Comparison of ENCODE assay signal across 1 cellular context in the genomic region with DNA sequence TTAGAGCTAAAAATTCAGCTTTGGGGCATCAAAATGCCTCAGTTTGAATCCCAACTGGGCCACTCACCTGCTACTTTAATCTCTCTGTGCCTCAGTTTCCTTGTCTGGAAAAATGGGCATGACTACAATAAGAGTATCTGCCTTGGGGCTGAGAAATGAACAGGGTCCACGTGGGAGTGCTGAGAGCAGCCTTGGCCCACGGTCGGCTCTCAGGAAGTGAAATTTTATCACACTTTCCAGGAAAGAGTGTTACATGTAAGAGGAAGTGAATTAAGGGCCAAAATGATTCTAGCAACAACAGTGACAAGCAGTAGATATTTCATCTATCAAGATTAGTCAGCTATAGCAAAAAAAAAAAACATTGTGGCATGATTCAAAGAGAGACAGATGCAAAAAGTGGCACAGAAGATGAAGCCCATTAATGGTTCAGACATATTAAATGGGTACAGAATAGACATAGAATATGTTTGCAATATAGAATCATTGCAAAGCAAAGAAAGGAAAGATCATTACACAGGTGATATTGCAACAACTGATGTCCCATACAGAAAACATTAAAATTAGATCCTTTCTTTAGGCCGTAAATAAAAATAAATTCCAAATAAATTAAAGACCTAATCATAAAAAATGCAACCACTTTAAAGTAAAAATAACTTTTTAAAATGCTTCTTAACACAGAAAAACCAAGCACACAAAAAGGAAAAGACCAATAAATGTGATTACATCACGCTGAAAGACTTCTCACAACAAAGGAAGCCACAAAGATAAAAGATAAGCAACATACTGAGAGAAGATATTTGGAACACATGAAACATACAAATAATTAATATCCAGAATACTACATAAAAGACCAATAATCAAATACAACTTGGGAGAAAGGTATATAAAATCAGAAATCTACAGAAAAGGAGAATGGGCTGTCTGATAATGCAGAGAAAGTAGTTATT.
TF ChIP-seq lines count a peak whose summit lies in the region.

No MANE protein-coding gene starts in this region.

TF ChIP-seq in GM12878, 131 proteins besides CTCF, POLR2A, EP300 and RAD21:
- TF ChIP-seq CEBPB (IDR thresholded peaks at IDR 0.05; ENCODE audit: borderline replicate concordance in 1 of 2, low read depth in 2 of 2, low read length in 2 of 2) (no peak), IKZF2 (IDR thresholded peaks at IDR 0.05) (peak; percentile 34 to 50; a peak in 2 of 4 replicates), JUND (IDR thresholded peaks at IDR 0.05; ENCODE audit: low read depth, low read length) (no peak), ZNF384 (IDR thresholded peaks at IDR 0.05; ENCODE audit: borderline replicate concordance, low read depth, low read length) (peak; percentile 56; the same call in 1 of the 2 replicates), STAT1 (conservative IDR thresholded peaks at IDR 0.05) (no peak), MYC (IDR thresholded peaks at IDR 0.05; ENCODE audit: insufficient read depth, insufficient read length, insufficient replicate concordance, low read length, severe bottlenecking) (no peak), ETV6 (conservative IDR thresholded peaks at IDR 0.05 in 1 of 2, IDR thresholded peaks at IDR 0.05 in 1 of 2; ENCODE audit: borderline replicate concordance in 1 of 2, low read depth in 1 of 2) (peak in 1 of 2 experiments; percentile 83; a peak in 2 of 4 replicates), SMC3 (IDR thresholded peaks at IDR 0.05; ENCODE audit: borderline replicate concordance, low read length) (no peak), MTA2 (IDR thresholded peaks at IDR 0.05; ENCODE audit: low read depth) (0 out of 2 replicates have a peak, but pooled peaks have one; percentile 15), ZNF24 (IDR thresholded peaks at IDR 0.05) (peak; percentile 92), MXI1 (IDR thresholded peaks at IDR 0.05; ENCODE audit: low read depth, low read length) (0 out of 2 replicates have a peak, but pooled peaks have one; percentile 30), DPF2 (IDR thresholded peaks at IDR 0.05) (0 out of 2 replicates have a peak, but pooled peaks have one; percentile 33), NFIC (IDR thresholded peaks at IDR 0.05; ENCODE audit: low read depth, low read length) (0 out of 2 replicates have a peak, but pooled peaks have one; percentile 19), ZNF217 (IDR thresholded peaks at IDR 0.05) (peak; percentile 46; the same call in 1 of the 2 replicates), IKZF1 (conservative IDR thresholded peaks at IDR 0.05) (peak; percentile 76), YBX1 (IDR thresholded peaks at IDR 0.05) (no peak), SPI1 (IDR thresholded peaks at IDR 0.05; ENCODE audit: borderline replicate concordance, insufficient read depth, low read depth, low read length) (peak; percentile 82), BMI1 (IDR thresholded peaks at IDR 0.05; ENCODE audit: borderline replicate concordance) (no peak; the same call in 1 of the 2 replicates), EGR1 (IDR thresholded peaks at IDR 0.05; ENCODE audit: borderline replicate concordance in 1 of 2, low read depth in 2 of 2, low read length in 2 of 2) (no peak)
- TF ChIP-seq, protein P1, sequence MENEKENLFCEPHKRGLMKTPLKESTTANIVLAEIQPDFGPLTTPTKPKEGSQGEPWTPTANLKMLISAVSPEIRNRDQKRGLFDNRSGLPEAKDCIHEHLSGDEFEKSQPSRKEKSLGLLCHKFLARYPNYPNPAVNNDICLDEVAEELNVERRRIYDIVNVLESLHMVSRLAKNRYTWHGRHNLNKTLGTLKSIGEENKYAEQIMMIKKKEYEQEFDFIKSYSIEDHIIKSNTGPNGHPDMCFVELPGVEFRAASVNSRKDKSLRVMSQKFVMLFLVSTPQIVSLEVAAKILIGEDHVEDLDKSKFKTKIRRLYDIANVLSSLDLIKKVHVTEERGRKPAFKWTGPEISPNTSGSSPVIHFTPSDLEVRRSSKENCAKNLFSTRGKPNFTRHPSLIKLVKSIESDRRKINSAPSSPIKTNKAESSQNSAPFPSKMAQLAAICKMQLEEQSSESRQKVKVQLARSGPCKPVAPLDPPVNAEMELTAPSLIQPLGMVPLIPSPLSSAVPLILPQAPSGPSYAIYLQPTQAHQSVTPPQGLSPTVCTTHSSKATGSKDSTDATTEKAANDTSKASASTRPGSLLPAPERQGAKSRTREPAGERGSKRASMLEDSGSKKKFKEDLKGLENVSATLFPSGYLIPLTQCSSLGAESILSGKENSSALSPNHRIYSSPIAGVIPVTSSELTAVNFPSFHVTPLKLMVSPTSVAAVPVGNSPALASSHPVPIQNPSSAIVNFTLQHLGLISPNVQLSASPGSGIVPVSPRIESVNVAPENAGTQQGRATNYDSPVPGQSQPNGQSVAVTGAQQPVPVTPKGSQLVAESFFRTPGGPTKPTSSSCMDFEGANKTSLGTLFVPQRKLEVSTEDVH (IDR thresholded peaks at IDR 0.05; ENCODE audit: low read depth, partially characterized antibody): no peak
- TF ChIP-seq, protein P2, sequence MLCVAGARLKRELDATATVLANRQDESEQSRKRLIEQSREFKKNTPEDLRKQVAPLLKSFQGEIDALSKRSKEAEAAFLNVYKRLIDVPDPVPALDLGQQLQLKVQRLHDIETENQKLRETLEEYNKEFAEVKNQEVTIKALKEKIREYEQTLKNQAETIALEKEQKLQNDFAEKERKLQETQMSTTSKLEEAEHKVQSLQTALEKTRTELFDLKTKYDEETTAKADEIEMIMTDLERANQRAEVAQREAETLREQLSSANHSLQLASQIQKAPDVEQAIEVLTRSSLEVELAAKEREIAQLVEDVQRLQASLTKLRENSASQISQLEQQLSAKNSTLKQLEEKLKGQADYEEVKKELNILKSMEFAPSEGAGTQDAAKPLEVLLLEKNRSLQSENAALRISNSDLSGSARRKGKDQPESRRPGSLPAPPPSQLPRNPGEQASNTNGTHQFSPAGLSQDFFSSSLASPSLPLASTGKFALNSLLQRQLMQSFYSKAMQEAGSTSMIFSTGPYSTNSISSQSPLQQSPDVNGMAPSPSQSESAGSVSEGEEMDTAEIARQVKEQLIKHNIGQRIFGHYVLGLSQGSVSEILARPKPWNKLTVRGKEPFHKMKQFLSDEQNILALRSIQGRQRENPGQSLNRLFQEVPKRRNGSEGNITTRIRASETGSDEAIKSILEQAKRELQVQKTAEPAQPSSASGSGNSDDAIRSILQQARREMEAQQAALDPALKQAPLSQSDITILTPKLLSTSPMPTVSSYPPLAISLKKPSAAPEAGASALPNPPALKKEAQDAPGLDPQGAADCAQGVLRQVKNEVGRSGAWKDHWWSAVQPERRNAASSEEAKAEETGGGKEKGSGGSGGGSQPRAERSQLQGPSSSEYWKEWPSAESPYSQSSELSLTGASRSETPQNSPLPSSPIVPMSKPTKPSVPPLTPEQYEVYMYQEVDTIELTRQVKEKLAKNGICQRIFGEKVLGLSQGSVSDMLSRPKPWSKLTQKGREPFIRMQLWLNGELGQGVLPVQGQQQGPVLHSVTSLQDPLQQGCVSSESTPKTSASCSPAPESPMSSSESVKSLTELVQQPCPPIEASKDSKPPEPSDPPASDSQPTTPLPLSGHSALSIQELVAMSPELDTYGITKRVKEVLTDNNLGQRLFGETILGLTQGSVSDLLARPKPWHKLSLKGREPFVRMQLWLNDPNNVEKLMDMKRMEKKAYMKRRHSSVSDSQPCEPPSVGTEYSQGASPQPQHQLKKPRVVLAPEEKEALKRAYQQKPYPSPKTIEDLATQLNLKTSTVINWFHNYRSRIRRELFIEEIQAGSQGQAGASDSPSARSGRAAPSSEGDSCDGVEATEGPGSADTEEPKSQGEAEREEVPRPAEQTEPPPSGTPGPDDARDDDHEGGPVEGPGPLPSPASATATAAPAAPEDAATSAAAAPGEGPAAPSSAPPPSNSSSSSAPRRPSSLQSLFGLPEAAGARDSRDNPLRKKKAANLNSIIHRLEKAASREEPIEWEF (IDR thresholded peaks at IDR 0.05; ENCODE audit: insufficient replicate concordance, low read depth, low read length): peak; percentile 34
- TF ChIP-seq, protein P3, sequence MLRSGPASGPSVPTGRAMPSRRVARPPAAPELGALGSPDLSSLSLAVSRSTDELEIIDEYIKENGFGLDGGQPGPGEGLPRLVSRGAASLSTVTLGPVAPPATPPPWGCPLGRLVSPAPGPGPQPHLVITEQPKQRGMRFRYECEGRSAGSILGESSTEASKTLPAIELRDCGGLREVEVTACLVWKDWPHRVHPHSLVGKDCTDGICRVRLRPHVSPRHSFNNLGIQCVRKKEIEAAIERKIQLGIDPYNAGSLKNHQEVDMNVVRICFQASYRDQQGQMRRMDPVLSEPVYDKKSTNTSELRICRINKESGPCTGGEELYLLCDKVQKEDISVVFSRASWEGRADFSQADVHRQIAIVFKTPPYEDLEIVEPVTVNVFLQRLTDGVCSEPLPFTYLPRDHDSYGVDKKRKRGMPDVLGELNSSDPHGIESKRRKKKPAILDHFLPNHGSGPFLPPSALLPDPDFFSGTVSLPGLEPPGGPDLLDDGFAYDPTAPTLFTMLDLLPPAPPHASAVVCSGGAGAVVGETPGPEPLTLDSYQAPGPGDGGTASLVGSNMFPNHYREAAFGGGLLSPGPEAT (IDR thresholded peaks at IDR 0.05; ENCODE audit: low read depth): peak; percentile 51; the same call in 1 of the 2 replicates
- TF ChIP-seq, protein P4, sequence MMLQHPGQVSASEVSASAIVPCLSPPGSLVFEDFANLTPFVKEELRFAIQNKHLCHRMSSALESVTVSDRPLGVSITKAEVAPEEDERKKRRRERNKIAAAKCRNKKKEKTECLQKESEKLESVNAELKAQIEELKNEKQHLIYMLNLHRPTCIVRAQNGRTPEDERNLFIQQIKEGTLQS (IDR thresholded peaks at IDR 0.05; ENCODE audit: borderline replicate concordance, extremely low read depth, low read depth, low read length): no peak
- TF ChIP-seq, protein P5, sequence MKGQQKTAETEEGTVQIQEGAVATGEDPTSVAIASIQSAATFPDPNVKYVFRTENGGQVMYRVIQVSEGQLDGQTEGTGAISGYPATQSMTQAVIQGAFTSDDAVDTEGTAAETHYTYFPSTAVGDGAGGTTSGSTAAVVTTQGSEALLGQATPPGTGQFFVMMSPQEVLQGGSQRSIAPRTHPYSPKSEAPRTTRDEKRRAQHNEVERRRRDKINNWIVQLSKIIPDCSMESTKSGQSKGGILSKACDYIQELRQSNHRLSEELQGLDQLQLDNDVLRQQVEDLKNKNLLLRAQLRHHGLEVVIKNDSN (IDR thresholded peaks at IDR 0.05; ENCODE audit: borderline replicate concordance, extremely low read length, insufficient read depth, low read depth, low read length): no peak
TF ChIP-seq in GM12878: peak in this region for 13.
